In the genomic region with DNA sequence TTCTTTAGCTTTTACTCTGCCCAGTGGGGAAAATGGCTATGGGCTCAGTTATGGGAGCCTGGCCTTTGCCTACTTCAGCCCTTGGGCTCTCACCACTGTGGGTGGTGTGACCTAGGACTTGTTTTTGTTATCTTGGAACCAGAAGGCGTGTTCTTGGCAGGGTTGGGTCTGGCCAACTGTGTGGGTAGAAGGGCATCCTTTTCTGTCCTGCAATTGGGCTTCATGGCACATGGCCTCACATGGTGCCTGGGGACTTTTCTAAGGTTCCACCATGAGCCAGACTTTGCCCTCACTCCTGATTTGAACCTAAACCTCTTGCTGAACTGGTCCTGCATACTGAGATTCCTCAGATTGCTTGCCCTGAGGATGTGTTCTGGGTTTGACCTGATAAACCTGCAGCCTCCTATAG, we compare ENCODE assay signal across 1 cellular context.
TF ChIP-seq lines count a peak whose summit lies in the region.

No MANE protein-coding gene starts in this region.

TF ChIP-seq in GM12878, 131 proteins besides CTCF, POLR2A, EP300 and RAD21:
- TF ChIP-seq GABPA (IDR thresholded peaks at IDR 0.05; ENCODE audit: low read depth), result no peak
- no peak for TF ChIP-seq ZSCAN29 (IDR thresholded peaks at IDR 0.05)
- TF ChIP-seq ZNF217 (IDR thresholded peaks at IDR 0.05), result no peak
- TF ChIP-seq ZBTB11 (CRISPR knock-in tag; IDR thresholded peaks at IDR 0.05), result no peak
- no peak for TF ChIP-seq POLR2AphosphoS5 (IDR thresholded peaks at IDR 0.05; ENCODE audit: low read length)
- TF ChIP-seq BCLAF1 (IDR thresholded peaks at IDR 0.05), result no peak
- TF ChIP-seq CEBPZ (IDR thresholded peaks at IDR 0.05; ENCODE audit: low read depth, low read length), result no peak
- no peak for TF ChIP-seq KLF5 (IDR thresholded peaks at IDR 0.05; ENCODE audit: partially characterized antibody)
- no peak for TF ChIP-seq MEF2B (IDR thresholded peaks at IDR 0.05; ENCODE audit: partially characterized antibody, poor library complexity, severe bottlenecking)
- TF ChIP-seq MLLT1 (IDR thresholded peaks at IDR 0.05), result no peak
